18 cellular contexts compared by ENCODE assay signal in the genomic region with DNA sequence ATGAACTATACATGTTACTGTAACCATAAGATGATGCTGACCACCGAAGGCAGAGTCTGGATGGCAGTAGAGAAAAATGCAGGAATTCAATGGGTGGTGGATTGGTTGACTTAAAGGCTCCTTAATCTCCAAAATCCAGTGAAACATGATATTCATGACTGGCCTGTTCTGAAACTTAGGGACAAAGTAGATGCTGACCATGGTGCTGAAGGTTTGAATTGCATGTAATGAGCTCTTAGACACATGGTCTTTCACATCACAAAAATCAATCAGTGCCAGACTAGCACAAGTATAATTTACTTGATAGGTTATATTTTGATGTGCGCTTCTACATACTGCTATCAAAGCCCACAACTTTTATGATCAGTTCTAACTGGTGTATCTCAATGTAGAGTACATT. TPM values are rescaled to one million over a fixed set of nuclear protein-coding genes. Genes with fewer than 3 reads are reported as not detected.
A peak's percentile ranks its signal among the peaks of the same experiment; 100 is the strongest.
DNase-seq lines count a peak whose midpoint lies in the region; ATAC-seq and TF ChIP-seq lines count a peak whose summit lies in the region.
"Had no signal": no experiment of that assay in that cellular context is flagged by ENCODE, and none has a peak within 500 bp of the region (broad histone marks: within the 10 kb centered on the region; RNA-seq: fewer than 3 reads in every experiment).

No MANE protein-coding gene starts in this region.

- intact Hi-C loops in activated T-helper 2 cell treated with anti-CD3 and anti-CD28 coated beads, Interferon-gamma antibody, Interleukin-2, Interleukin-4, amounts not matched to agents 10 μg/mL and 5 μg/mL and 100 μg/mL, durations not matched to agents 14 hours and 24 hours and 36 hours (cut with micrococcal nuclease) = no loop called here

- no peaks in the 10 kb centered on the region for H3K4me1 Mint-ChIP-seq in activated T-helper 2 cell treated with anti-CD3 and anti-CD28 coated beads, Interferon-gamma antibody, Interleukin-2, Interleukin-4, amounts not matched to agents 10 μg/mL and 5 μg/mL and 100 μg/mL, durations not matched to agents 14 hours and 24 hours and 36 hours (ENCODE audit: low read depth)

- ATAC-seq in GM21723 (IDR thresholded peaks at IDR 0.05; ENCODE audit: unreplicated experiment) = no peak
- ATAC-seq: gastrocnemius medialis had no signal

- no peak for TF ChIP-seq RAD21 in liver (IDR thresholded peaks at IDR 0.05)

- in situ Hi-C loops in brain microvascular endothelial cell (cut with HindIII; ENCODE audit: low pct_ligation_motif_present, low sequenced_read_pairs) = no loop called here

- no peaks in the 10 kb centered on the region for H3K9me3 ChIP-seq in liver (ENCODE audit: control insufficient read depth in 4 of 4, low read length in 3 of 4)
- H3K9me3 ChIP-seq: gastrocnemius medialis, left ventricle myocardium inferior had no signal

- TF ChIP-seq CTCF in brain microvascular endothelial cell (IDR thresholded peaks at IDR 0.05; ENCODE audit: low read depth, low read length, missing control alignments) = no peak
- no peak for TF ChIP-seq CTCF in liver (IDR thresholded peaks at IDR 0.05; ENCODE audit: low read depth, low read length, missing input control)

- WGBS in liver = 67% methylated on average over 2 of the region's 2 CpGs

- H3K9me3 Mint-ChIP-seq in activated T-helper 2 cell treated with anti-CD3 and anti-CD28 coated beads, Interferon-gamma antibody, Interleukin-2, Interleukin-4, amounts not matched to agents 10 μg/mL and 5 μg/mL and 100 μg/mL, durations not matched to agents 14 hours and 24 hours and 36 hours = no peaks in the 10 kb centered on the region
- H3K9me3 Mint-ChIP-seq: stimulated activated naive CD8-positive, alpha-beta T cell treated with anti-CD3 and anti-CD28 coated beads, Interleukin-15, Interleukin-2, amounts not matched to agents 100 ng/mL and 50 ng/mL, for 24 hours had no signal

- no peak overlapping the region for H3K4me3 ChIP-seq in brain microvascular endothelial cell (ENCODE audit: low read depth, low read length)
- H3K4me3 ChIP-seq in liver (ENCODE audit: low read depth in 1 of 3, low read length in 3 of 3) = no peak overlapping the region
- H3K4me3 ChIP-seq: gastrocnemius medialis, left ventricle myocardium inferior had no signal

- no peak overlapping the region for H3K4me3 Mint-ChIP-seq in activated T-helper 2 cell treated with anti-CD3 and anti-CD28 coated beads, Interferon-gamma antibody, Interleukin-2, Interleukin-4, amounts not matched to agents 10 μg/mL and 5 μg/mL and 100 μg/mL, durations not matched to agents 14 hours and 24 hours and 36 hours (ENCODE audit: low read depth)
- H3K4me3 Mint-ChIP-seq: stimulated activated naive CD8-positive, alpha-beta T cell treated with anti-CD3 and anti-CD28 coated beads, Interleukin-15, Interleukin-2, amounts not matched to agents 100 ng/mL and 50 ng/mL, for 24 hours had no signal

- DNase-seq in EH (ENCODE audit: low read depth) (peak; percentile 57), M059J (ENCODE audit: low read depth) (peak; percentile 35), brain microvascular endothelial cell (peak; percentile 47), NK-92 (lab: John Stamatoyannopoulos, UW; ENCODE audit: unreplicated experiment) (no peak), occipital lobe (lab: John Stamatoyannopoulos, UW) (no peak)
- DNase-seq in activated T-helper 2 cell treated with anti-CD3 and anti-CD28 coated beads, Interferon-gamma antibody, Interleukin-2, Interleukin-4, amounts not matched to agents 10 μg/mL and 5 μg/mL and 100 μg/mL, durations not matched to agents 14 hours and 24 hours and 36 hours (ENCODE audit: low spot score) = no peak
- DNase-seq: activated CD4-positive, CD25-positive, alpha-beta regulatory T cell treated with anti-CD3 and anti-CD28 coated beads, Interleukin-2, amount 50 U/mL, for 72 hours; activated gamma-delta T cell; gastrocnemius medialis; GOT3; left ventricle myocardium inferior; NCI-H446 treated with DMSO at 0.1 percent for 48 hours; stimulated activated CD4-positive, alpha-beta T cell treated with anti-CD3 and anti-CD28 coated beads, Interleukin-2, amount 100 ng/mL, for 24 hours had no signal

- no peaks in the 10 kb centered on the region for H3K27me3 Mint-ChIP-seq in activated T-helper 2 cell treated with anti-CD3 and anti-CD28 coated beads, Interferon-gamma antibody, Interleukin-2, Interleukin-4, amounts not matched to agents 10 μg/mL and 5 μg/mL and 100 μg/mL, durations not matched to agents 14 hours and 24 hours and 36 hours (ENCODE audit: low read depth)

- H3K36me3 ChIP-seq in brain microvascular endothelial cell (replicated peaks) (no peaks in the 10 kb centered on the region), liver (ENCODE audit: control insufficient read depth in 4 of 4, insufficient read depth in 3 of 4, low read depth in 1 of 4, low read length in 3 of 4) (no peaks in the 10 kb centered on the region)
- H3K36me3 ChIP-seq: gastrocnemius medialis, left ventricle myocardium inferior had no signal

- H3K27me3 ChIP-seq in brain microvascular endothelial cell (replicated peaks) (no peaks in the 10 kb centered on the region), liver (ENCODE audit: control insufficient read depth in 4 of 4, insufficient read depth in 4 of 4, low read length in 3 of 4) (no peaks in the 10 kb centered on the region)
- H3K27me3 ChIP-seq: gastrocnemius medialis had no signal

- H3K9ac ChIP-seq in liver (ENCODE audit: low read depth in 1 of 2, low read length in 2 of 2) = no peak overlapping the region

- no peaks in the 10 kb centered on the region for H3K36me3 Mint-ChIP-seq in activated T-helper 2 cell treated with anti-CD3 and anti-CD28 coated beads, Interferon-gamma antibody, Interleukin-2, Interleukin-4, amounts not matched to agents 10 μg/mL and 5 μg/mL and 100 μg/mL, durations not matched to agents 14 hours and 24 hours and 36 hours (ENCODE audit: low read depth)

- no peak overlapping the region for H3K27ac ChIP-seq in brain microvascular endothelial cell
- H3K27ac ChIP-seq in liver (ENCODE audit: low read depth in 1 of 2, low read length in 2 of 2) = no peak overlapping the region
- H3K27ac ChIP-seq: gastrocnemius medialis, left ventricle myocardium inferior had no signal

- no peak overlapping the region for H3K27ac Mint-ChIP-seq in activated T-helper 2 cell treated with anti-CD3 and anti-CD28 coated beads, Interferon-gamma antibody, Interleukin-2, Interleukin-4, amounts not matched to agents 10 μg/mL and 5 μg/mL and 100 μg/mL, durations not matched to agents 14 hours and 24 hours and 36 hours
- H3K27ac Mint-ChIP-seq: stimulated activated naive CD8-positive, alpha-beta T cell treated with anti-CD3 and anti-CD28 coated beads, Interleukin-15, Interleukin-2, amounts not matched to agents 100 ng/mL and 50 ng/mL, for 24 hours had no signal

- no peaks in the 10 kb centered on the region for H3K4me1 ChIP-seq in liver (ENCODE audit: control insufficient read depth in 4 of 4, insufficient read depth in 4 of 4, low read length in 3 of 4)
- H3K4me1 ChIP-seq: gastrocnemius medialis, left ventricle myocardium inferior had no signal

TF ChIP-seq in liver, 16 proteins besides CTCF, POLR2A, EP300 and RAD21:
- TF ChIP-seq, protein P1, sequence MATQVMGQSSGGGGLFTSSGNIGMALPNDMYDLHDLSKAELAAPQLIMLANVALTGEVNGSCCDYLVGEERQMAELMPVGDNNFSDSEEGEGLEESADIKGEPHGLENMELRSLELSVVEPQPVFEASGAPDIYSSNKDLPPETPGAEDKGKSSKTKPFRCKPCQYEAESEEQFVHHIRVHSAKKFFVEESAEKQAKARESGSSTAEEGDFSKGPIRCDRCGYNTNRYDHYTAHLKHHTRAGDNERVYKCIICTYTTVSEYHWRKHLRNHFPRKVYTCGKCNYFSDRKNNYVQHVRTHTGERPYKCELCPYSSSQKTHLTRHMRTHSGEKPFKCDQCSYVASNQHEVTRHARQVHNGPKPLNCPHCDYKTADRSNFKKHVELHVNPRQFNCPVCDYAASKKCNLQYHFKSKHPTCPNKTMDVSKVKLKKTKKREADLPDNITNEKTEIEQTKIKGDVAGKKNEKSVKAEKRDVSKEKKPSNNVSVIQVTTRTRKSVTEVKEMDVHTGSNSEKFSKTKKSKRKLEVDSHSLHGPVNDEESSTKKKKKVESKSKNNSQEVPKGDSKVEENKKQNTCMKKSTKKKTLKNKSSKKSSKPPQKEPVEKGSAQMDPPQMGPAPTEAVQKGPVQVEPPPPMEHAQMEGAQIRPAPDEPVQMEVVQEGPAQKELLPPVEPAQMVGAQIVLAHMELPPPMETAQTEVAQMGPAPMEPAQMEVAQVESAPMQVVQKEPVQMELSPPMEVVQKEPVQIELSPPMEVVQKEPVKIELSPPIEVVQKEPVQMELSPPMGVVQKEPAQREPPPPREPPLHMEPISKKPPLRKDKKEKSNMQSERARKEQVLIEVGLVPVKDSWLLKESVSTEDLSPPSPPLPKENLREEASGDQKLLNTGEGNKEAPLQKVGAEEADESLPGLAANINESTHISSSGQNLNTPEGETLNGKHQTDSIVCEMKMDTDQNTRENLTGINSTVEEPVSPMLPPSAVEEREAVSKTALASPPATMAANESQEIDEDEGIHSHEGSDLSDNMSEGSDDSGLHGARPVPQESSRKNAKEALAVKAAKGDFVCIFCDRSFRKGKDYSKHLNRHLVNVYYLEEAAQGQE (IDR thresholded peaks at IDR 0.05) = peak; percentile 95
- TF ChIP-seq, protein P2, sequence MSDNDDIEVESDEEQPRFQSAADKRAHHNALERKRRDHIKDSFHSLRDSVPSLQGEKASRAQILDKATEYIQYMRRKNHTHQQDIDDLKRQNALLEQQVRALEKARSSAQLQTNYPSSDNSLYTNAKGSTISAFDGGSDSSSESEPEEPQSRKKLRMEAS (IDR thresholded peaks at IDR 0.05) = no peak
TF ChIP-seq in liver: peak in this region for 1.

RNA-seq across cellular contexts. Expression of a gene that starts 30.8 kb away (rescaled TPM):
- total RNA-seq in M059J (2014; rRNA removed; shearing (Covaris generic)) = not detected in 2 replicates
- total RNA-seq in liver = not detected
- not detected for polyA plus RNA-seq in liver
- not detected in 2 replicates for total RNA-seq in activated T-helper 2 cell treated with anti-CD3 and anti-CD28 coated beads, Interferon-gamma antibody, Interleukin-2, Interleukin-4, amounts not matched to agents 10 μg/mL and 5 μg/mL and 100 μg/mL, durations not matched to agents 14 hours and 24 hours and 36 hours
- not detected for total RNA-seq in occipital lobe
- total RNA-seq: gastrocnemius medialis, osteocyte, SK-MEL-5 had no signal

RNA-seq across cellular contexts. Expression of a gene that starts 40.4 kb away (rescaled TPM):
- 14.4 and 25.7 TPM in 2 replicates for total RNA-seq in M059J (2014; rRNA removed; shearing (Covaris generic))
- total RNA-seq in liver = 10 to 100 TPM in 1 of 2 donors, 1 to 10 TPM in 1; 8.4 to 11.1 TPM
- 1 to 10 TPM; 4.5 to 5.4 TPM for polyA plus RNA-seq in liver
- 15.1 and 15.5 TPM in 2 replicates for total RNA-seq in activated T-helper 2 cell treated with anti-CD3 and anti-CD28 coated beads, Interferon-gamma antibody, Interleukin-2, Interleukin-4, amounts not matched to agents 10 μg/mL and 5 μg/mL and 100 μg/mL, durations not matched to agents 14 hours and 24 hours and 36 hours
- total RNA-seq in occipital lobe = 271 TPM

Comparison
In these comparisons a context has a peak if more than half of its experiments do, and no peak if none do; other contexts are left out.
1. DNase-seq: peak in EH (single experiment), M059J (single experiment) and brain microvascular endothelial cell (single experiment); none in NK-92 (single experiment), activated T-helper 2 cell treated with anti-CD3 and anti-CD28 coated beads, Interferon-gamma antibody, Interleukin-2, Interleukin-4, amounts not matched to agents 10 μg/mL and 5 μg/mL and 100 μg/mL, durations not matched to agents 14 hours and 24 hours and 36 hours (single experiment) and occipital lobe (single experiment).
2. RNA of a gene that starts 40.4 kb away (total RNA-seq): 271 TPM in occipital lobe (single experiment); 14.4 to 25.7 TPM in M059J, 15.1 to 15.5 TPM in activated T-helper 2 cell treated with anti-CD3 and anti-CD28 coated beads, Interferon-gamma antibody, Interleukin-2, Interleukin-4, amounts not matched to agents 10 μg/mL and 5 μg/mL and 100 μg/mL, durations not matched to agents 14 hours and 24 hours and 36 hours and 8.4 to 11.1 TPM in liver; every median in the first group is over 10 times any median in the second.